In genomic region chr16:51134269-51134812, GRCh38 we compare ENCODE assay signal across 16 cellular contexts. TPM values are rescaled to one million over a fixed set of nuclear protein-coding genes. Genes with fewer than 3 reads are reported as not detected.
DNase-seq lines count a peak whose midpoint lies in the region; ATAC-seq and TF ChIP-seq lines count a peak whose summit lies in the region.
"Had no signal": no experiment of that assay in that cellular context is flagged by ENCODE, and none has a peak within 500 bp of the region (broad histone marks: within the 10 kb centered on the region; RNA-seq: fewer than 3 reads in every experiment).

No MANE protein-coding gene starts in this region.

- H3K18ac ChIP-seq in mesenchymal stem cell (ENCODE audit: low read depth in 1 of 2, low read length in 2 of 2) = peak overlapping the region; percentile 57 to 80

- H3K36me3 ChIP-seq in cardiac muscle cell = peaks cover 21% of the 10 kb centered on the region
- peaks cover 23 to 26% of the 10 kb centered on the region in 2 experiments for H3K36me3 ChIP-seq in mesenchymal stem cell (ENCODE audit: control insufficient read depth in 1 of 2, insufficient read depth in 2 of 2, low read depth in 1 of 2, low read length in 2 of 2)
- no peaks in the 10 kb centered on the region for H3K36me3 ChIP-seq in ovary
- peaks cover 7% of the 10 kb centered on the region for H3K36me3 ChIP-seq in A673 (ENCODE audit: insufficient read depth, low read length, poor library complexity, severe bottlenecking)
- H3K36me3 ChIP-seq: transverse colon had no signal

- H3K9me3 ChIP-seq in cardiac muscle cell (ENCODE audit: low read depth) (no peaks in the 10 kb centered on the region), mesenchymal stem cell (ENCODE audit: control insufficient read depth, low read length) (no peaks in the 10 kb centered on the region), ovary (no peaks in the 10 kb centered on the region), A673 (ENCODE audit: low read depth, low read length, poor library complexity, severe bottlenecking) (no peaks in the 10 kb centered on the region)
- H3K9me3 ChIP-seq: psoas muscle, transverse colon had no signal

- no peak for TF ChIP-seq CTCF in cardiac muscle cell (IDR thresholded peaks at IDR 0.05; ENCODE audit: low read depth, low read length)
- TF ChIP-seq CTCF in ovary (IDR thresholded peaks at IDR 0.05) = no peak
- no peak for TF ChIP-seq CTCF in A673 (conservative IDR thresholded peaks at IDR 0.05; ENCODE audit: low read depth, low read length)

- peak overlapping the region in 1 of 2 experiments; percentile 88 for H3K23ac ChIP-seq in mesenchymal stem cell (ENCODE audit: low read length in 2 of 2)

- peak overlapping the region in 1 of 2 experiments; percentile 89 for H3K14ac ChIP-seq in mesenchymal stem cell (ENCODE audit: low read length in 2 of 2)

- CTCF ChIA-PET in A673 (lab: Charles Lee) = no interaction called here

- no peaks in the 10 kb centered on the region for H3K27me3 ChIP-seq in cardiac muscle cell
- H3K27me3 ChIP-seq in mesenchymal stem cell (ENCODE audit: control insufficient read depth in 1 of 2, insufficient read depth in 1 of 2, low read length in 2 of 2) = peaks cover 0 to 14% of the 10 kb centered on the region in 2 experiments
- H3K27me3 ChIP-seq in ovary = no peaks in the 10 kb centered on the region
- peaks cover 23% of the 10 kb centered on the region for H3K27me3 ChIP-seq in A673 (replicated peaks; ENCODE audit: insufficient read depth, low read depth, low read length, poor library complexity)

- DNase-seq in cardiac muscle cell (ENCODE audit: low read depth in 1 of 2, low spot score in 1 of 2) (peak; percentile 5 to 30), Right ventricle myocardium superior (no peak), left cardiac atrium (peak; percentile 61), mesenchymal stem cell (no peak), HUDEP-2 (lab: John Stamatoyannopoulos, UW; ENCODE audit: unreplicated experiment in 76 of 76) (no peak), ovary (no peak), putamen (ENCODE audit: low spot score) (no peak), A673 (ENCODE audit: low spot score) (no peak)
- DNase-seq: activated CD4-positive, alpha-beta T cell treated with anti-CD3 and anti-CD28 coated beads, Interleukin-2, amount 50 U/mL, for 1 hour; GF-D8; NCI-H1092; psoas muscle; SHP77; stimulated activated CD4-positive, alpha-beta T cell treated with anti-CD3 and anti-CD28 coated beads, Interleukin-2, amount 100 ng/mL, for 24 hours; transverse colon had no signal

- WGBS in mesenchymal stem cell = 7% methylated on average over 41 of the region's 44 CpGs
- 15 to 17% (median 16%) methylated on average over 32 to 44 of the region's 44 CpGs for WGBS in ovary, 3 donors

- no peak for TF ChIP-seq POLR2A in ovary (IDR thresholded peaks at IDR 0.05)

- no peak for ATAC-seq in Right ventricle myocardium superior (ENCODE audit: poor library complexity)
- ATAC-seq in left cardiac atrium = peak in 1 of 2 donors; percentile 42
- ATAC-seq: psoas muscle had no signal

- H3K4ac ChIP-seq in mesenchymal stem cell (ENCODE audit: low read depth in 1 of 2, low read length in 2 of 2) = peak overlapping the region in 1 of 2 experiments; percentile 66

- H2AFZ ChIP-seq in mesenchymal stem cell (ENCODE audit: low read depth, low read length) = peak overlapping the region; percentile 6

- intact Hi-C loops in Right ventricle myocardium superior (cut with DNase I) (no loop called here), left cardiac atrium (cut with DNase I) (no loop called here), ovary (cut with DNase I) (no loop called here), A673 (cut with micrococcal nuclease; ENCODE audit: unreplicated experiment) (no loop called here)

- peak overlapping the region; percentile 84 for H4K91ac ChIP-seq in mesenchymal stem cell (ENCODE audit: low read length)

- H2BK5ac ChIP-seq in mesenchymal stem cell (ENCODE audit: low read depth, low read length, poor library complexity, severe bottlenecking) = no peak overlapping the region

- BruUV-seq in A673 (replicated peaks; lab: Mats Ljungman, UMichigan) = no TSS peak

- H3K27ac ChIP-seq in cardiac muscle cell (no peak overlapping the region), mesenchymal stem cell (ENCODE audit: low read length, poor library complexity, severe bottlenecking) (no peak overlapping the region), ovary (no peak overlapping the region), A673 (ENCODE audit: low read depth, low read length, poor library complexity, severe bottlenecking) (no peak overlapping the region)
- H3K27ac ChIP-seq: psoas muscle had no signal

- peak overlapping the region; percentile 82 for H4K8ac ChIP-seq in mesenchymal stem cell (ENCODE audit: low read length)

- H3K4me1 ChIP-seq in cardiac muscle cell (ENCODE audit: low read depth) (peaks cover 11% of the 10 kb centered on the region), mesenchymal stem cell (ENCODE audit: control insufficient read depth, insufficient read depth, low read depth, low read length) (peaks cover 11% of the 10 kb centered on the region), ovary (ENCODE audit: insufficient read depth) (no peaks in the 10 kb centered on the region), A673 (ENCODE audit: insufficient read depth, low read length, poor library complexity, severe bottlenecking) (peaks cover 13% of the 10 kb centered on the region)
- H3K4me1 ChIP-seq: psoas muscle, transverse colon had no signal

- peak overlapping the region; percentile 30 for H3K4me2 ChIP-seq in mesenchymal stem cell (ENCODE audit: low read length, poor library complexity, severe bottlenecking)

- no peak for TF ChIP-seq EP300 in ovary (IDR thresholded peaks at IDR 0.05)

- no peak overlapping the region for H2AK5ac ChIP-seq in mesenchymal stem cell (ENCODE audit: low read length, severe bottlenecking)

- POLR2A ChIA-PET in A673 (lab: Charles Lee; ENCODE audit: low non-redundant PET) = no interaction called here

- H2BK120ac ChIP-seq in mesenchymal stem cell (ENCODE audit: low read depth, low read length) = no peak overlapping the region

- H2BK12ac ChIP-seq in mesenchymal stem cell (ENCODE audit: low read length in 2 of 2) = peak overlapping the region in 1 of 2 experiments; percentile 10

- H3K79me1 ChIP-seq in mesenchymal stem cell (replicated peaks; ENCODE audit: low read length, poor library complexity, severe bottlenecking) = peaks cover 23% of the 10 kb centered on the region

- no peak overlapping the region for H2BK15ac ChIP-seq in mesenchymal stem cell (ENCODE audit: low read depth, poor library complexity, severe bottlenecking)

- H3K4me3 ChIP-seq in cardiac muscle cell (peak overlapping the region; percentile 21), mesenchymal stem cell (ENCODE audit: insufficient read depth in 1 of 2, low read depth in 1 of 2, low read length in 2 of 2) (peak overlapping the region; percentile 40 to 69), ovary (no peak overlapping the region), A673 (ENCODE audit: low read depth, low read length, poor library complexity, severe bottlenecking) (no peak overlapping the region)
- H3K4me3 ChIP-seq: psoas muscle, transverse colon had no signal

- no peak overlapping the region for H3K9ac ChIP-seq in mesenchymal stem cell (ENCODE audit: low read length)

RNA-seq across cellular contexts. Expression of gene SALL1, which starts 16.7 kb away (rescaled TPM):
- total RNA-seq in cardiac muscle cell = 7.9 and 16.7 TPM in 2 replicates
- polyA plus RNA-seq in cardiac muscle cell = 4.2 and 5.6 TPM in 2 replicates
- total RNA-seq in Right ventricle myocardium superior = 0.46 TPM
- 1 to 10 TPM in 1 of 2 donors, under 1 TPM in 1; 0.29 to 4.6 TPM for total RNA-seq in left cardiac atrium
- polyA plus RNA-seq in mesenchymal stem cell (2013, experiment 1 of 2) = 52.3 TPM
- polyA plus RNA-seq in mesenchymal stem cell (2013, experiment 2 of 2) = 50.1 TPM
- 10 to 100 TPM in 2 of 7 donors, 1 to 10 TPM in 5; 3.0 to 20.7 (median 6.7) TPM for total RNA-seq in ovary
- polyA plus RNA-seq in ovary = 1 to 10 TPM; 1.7 to 4.0 TPM
- 24.8 and 28.1 TPM in 2 replicates for total RNA-seq in A673 (2021)
- total RNA-seq: psoas muscle had no signal
- polyA plus RNA-seq: IgD-negative memory B cell, psoas muscle had no signal

Comparison
In these comparisons a context has a peak if more than half of its experiments do, and no peak if none do; other contexts are left out.
1. DNase-seq: peak in cardiac muscle cell (2 of 2) and left cardiac atrium (single experiment); none in Right ventricle myocardium superior (single experiment), mesenchymal stem cell (single experiment), HUDEP-2 (0 of 76), ovary (0 of 5), putamen (single experiment) and A673 (single experiment).
2. H3K4me3 ChIP-seq: peak in cardiac muscle cell (single experiment) and mesenchymal stem cell (2 of 2); none in ovary (single experiment) and A673 (single experiment).